7 cellular contexts compared by ENCODE assay signal in genomic region chr1:155411840-155412239, GRCh38.
A peak's percentile ranks its signal among the peaks of the same experiment; 100 is the strongest.
DNase-seq lines count a peak whose midpoint lies in the region; ATAC-seq, FAIRE-seq and TF ChIP-seq lines count a peak whose summit lies in the region.
"Not testable (repeated sequence)": the region's sequence is repeated elsewhere in the genome, so short reads cannot be mapped to it uniquely, and the experiment has no call there.

No MANE protein-coding gene starts in this region.

- not testable (repeated sequence) for H4K91ac ChIP-seq in H1 (replicated peaks; ENCODE audit: insufficient read length, low read length)

- H3K4me2 ChIP-seq in H1 (ENCODE audit: insufficient read depth in 1 of 2, low read depth in 2 of 2, low read length in 2 of 2): not testable (repeated sequence)

- H3K23ac ChIP-seq in H1 (ENCODE audit: insufficient read length): not testable (repeated sequence)

- not testable (repeated sequence) for H2BK120ac ChIP-seq in H1 (replicated peaks; ENCODE audit: low read depth, low read length)

- POLR2A ChIA-PET in HEK293 (lab: Yijun Ruan, JAX); H1 (lab: Charles Lee; ENCODE audit: partially characterized antibody): not testable (repeated sequence)

- H3K4me1 ChIP-seq in HEK293 (ENCODE audit: control insufficient read depth, insufficient read depth, low read length); H1 (replicated peaks in 1 of 4; ENCODE audit: control insufficient read depth in 3 of 4, insufficient read depth in 4 of 4, low read length in 3 of 4): not testable (repeated sequence)

- H2BK5ac ChIP-seq in H1 (ENCODE audit: low read depth, low read length): not testable (repeated sequence)

- not testable (repeated sequence) for H3K14ac ChIP-seq in H1 (ENCODE audit: insufficient read length)

- not testable (repeated sequence) for H3K27me3 ChIP-seq in MG63; H1 (replicated peaks in 1 of 4; ENCODE audit: control insufficient read depth in 3 of 4, extremely low read depth in 1 of 4, insufficient read depth in 3 of 4, low read length in 3 of 4)

- not testable (repeated sequence) for H3K9me3 ChIP-seq in HEK293 (ENCODE audit: control insufficient read depth, insufficient read depth, low read depth, low read length); MG63; T-helper 17 cell (ENCODE audit: control insufficient read depth, low read length, poor library complexity, severe bottlenecking); H1 (ENCODE audit: insufficient read depth in 2 of 2, low read depth in 1 of 2, low read length in 1 of 2)

- not testable (repeated sequence) for TF ChIP-seq RAD21 in H1 (IDR thresholded peaks at IDR 0.05 in 1 of 2, conservative IDR thresholded peaks at IDR 0.05 in 1 of 2; ENCODE audit: low read depth in 2 of 2, low read length in 2 of 2)

- not testable (repeated sequence) for H3K4me3 ChIP-seq in HEK293 (ENCODE audit: low read depth, low read length); MG63; H1 (ENCODE audit: extremely low read depth in 1 of 4, insufficient read depth in 2 of 4, low read depth in 3 of 4, low read length in 4 of 4)

- CTCF ChIA-PET in HEK293 (lab: Yijun Ruan, JAX): interaction anchor here (0.7 kb wide), 1 partner anchor 721 kb away, joined by 3 read pairs; no protein-coding TSS in a partner anchor
- CTCF ChIA-PET in H1 (lab: Charles Lee; ENCODE audit: partially characterized antibody): interaction anchor here (0.7 kb wide), 1 partner anchor 73 kb away, joined by 3 read pairs; no protein-coding TSS in a partner anchor

- H3K36me3 Mint-ChIP-seq in T-helper 17 cell (ENCODE audit: low read depth): not testable (repeated sequence)
- peaks cover 67% of the 10 kb centered on the region for H3K36me3 Mint-ChIP-seq in activated T-cell treated with anti-CD3 and anti-CD28 coated beads, Interleukin-2, amount 50 U/mL, for 24 hours (ENCODE audit: low read depth)

- not testable (repeated sequence) for H3K4me1 Mint-ChIP-seq in T-helper 17 cell; activated T-cell treated with anti-CD3 and anti-CD28 coated beads, Interleukin-2, amount 50 U/mL, for 24 hours (ENCODE audit: low read depth)

- not testable (repeated sequence) for H3K9ac ChIP-seq in H1 (replicated peaks in 1 of 4; ENCODE audit: extremely low read depth in 1 of 4, low read depth in 3 of 4, low read length in 3 of 4)

- not testable (repeated sequence) for H3K18ac ChIP-seq in H1 (ENCODE audit: extremely low read depth, low read length)

- not testable (repeated sequence) for H3K9me3 Mint-ChIP-seq in activated T-cell treated with anti-CD3 and anti-CD28 coated beads, Interleukin-2, amount 50 U/mL, for 24 hours

- not testable (repeated sequence) for H3K79me2 ChIP-seq in H1 (ENCODE audit: control insufficient read depth in 1 of 2, insufficient read depth in 2 of 2, low read length in 2 of 2)

- TF ChIP-seq EP300 in H1 (IDR thresholded peaks at IDR 0.05; ENCODE audit: borderline replicate concordance in 1 of 2, low read depth in 2 of 2, low read length in 2 of 2): not testable (repeated sequence)

- not testable (repeated sequence) for FAIRE-seq in H1 (lab: Jason Lieb, UNC)

- not testable (repeated sequence) for H3K23me2 ChIP-seq in H1 (ENCODE audit: low read depth, low read length)

- ATAC-seq in T-helper 17 cell: not testable (repeated sequence)

- not testable (repeated sequence) for H4K8ac ChIP-seq in H1 (ENCODE audit: extremely low read depth, insufficient read depth, low read length)

- intact Hi-C loops in posterior vena cava (cut with DNase I): not testable (repeated sequence)

- H4K5ac ChIP-seq in H1 (ENCODE audit: insufficient read length, low read depth, low read length): not testable (repeated sequence)

- peak overlapping the region; percentile 56 for H3K27ac Mint-ChIP-seq in T-helper 17 cell
- peak overlapping the region; percentile 50 for H3K27ac Mint-ChIP-seq in activated T-cell treated with anti-CD3 and anti-CD28 coated beads, Interleukin-2, amount 50 U/mL, for 24 hours

- not testable (repeated sequence) for H2BK15ac ChIP-seq in H1 (ENCODE audit: low read length)

- H3K36me3 ChIP-seq in HEK293 (ENCODE audit: control insufficient read depth in 2 of 2, insufficient read depth in 1 of 2, low read length in 2 of 2) (peaks cover 24 to 27% of the 10 kb centered on the region in 2 experiments; a peak in 2 of 3 replicates), MG63 (peaks cover 25% of the 10 kb centered on the region)
- not testable (repeated sequence) for H3K36me3 ChIP-seq in H1 (ENCODE audit: control insufficient read depth in 2 of 4, insufficient read depth in 4 of 4, low read length in 3 of 4)

- TF ChIP-seq CTCF in HEK293 (tag by site-specific recombination; IDR thresholded peaks at IDR 0.05); H1 (IDR thresholded peaks at IDR 0.05; ENCODE audit: control extremely low read depth in 1 of 3, insufficient read depth in 1 of 3, low read depth in 1 of 3, low read length in 3 of 3): not testable (repeated sequence)

- H4K20me1 ChIP-seq in H1 (replicated peaks in 1 of 2; ENCODE audit: control insufficient read depth in 1 of 2, insufficient read depth in 2 of 2, low read length in 2 of 2): not testable (repeated sequence)

- H2AFZ ChIP-seq in H1 (ENCODE audit: low read length): not testable (repeated sequence)

- H3K4ac ChIP-seq in H1 (replicated peaks; ENCODE audit: insufficient read length, low read depth, low read length): not testable (repeated sequence)

- not testable (repeated sequence) for H2AK5ac ChIP-seq in H1 (ENCODE audit: low read depth, low read length)

- H3K79me1 ChIP-seq in H1 (ENCODE audit: low read depth, low read length): not testable (repeated sequence)

- TF ChIP-seq POLR2A in H1 (IDR thresholded peaks at IDR 0.05; ENCODE audit: control extremely low read depth in 1 of 2, low read depth in 2 of 2, low read length in 2 of 2): not testable (repeated sequence)

- not testable (repeated sequence) for H3K4me3 Mint-ChIP-seq in T-helper 17 cell; activated T-cell treated with anti-CD3 and anti-CD28 coated beads, Interleukin-2, amount 50 U/mL, for 24 hours

- H2BK20ac ChIP-seq in H1 (ENCODE audit: low read length): not testable (repeated sequence)

- peak; percentile 8 for DNase-seq in MG63
- not testable (repeated sequence) for DNase-seq in T-helper 17 cell; activated T-cell treated with anti-CD3 and anti-CD28 coated beads, Interleukin-2, amount 50 U/mL, for 24 hours
- DNase-seq in H1 (ENCODE audit: low read depth in 1 of 2, low spot score in 2 of 2): peak in 1 of 2 experiments; percentile 23
- peak; percentile 9 for DNase-seq in iris pigment epithelial cell (ENCODE audit: low read depth)
- peak; percentile 38 for DNase-seq in posterior vena cava (ENCODE audit: low spot score)

- H3K27me3 Mint-ChIP-seq in T-helper 17 cell; activated T-cell treated with anti-CD3 and anti-CD28 coated beads, Interleukin-2, amount 50 U/mL, for 24 hours: not testable (repeated sequence)

- H3K27ac ChIP-seq in HEK293 (ENCODE audit: extremely low read depth, low read depth, low read length); H1 (ENCODE audit: low read depth, low read length): not testable (repeated sequence)

- not testable (repeated sequence) for H2BK12ac ChIP-seq in H1 (ENCODE audit: low read depth, low read length)

- 89% methylated on average over 7 of the region's 9 CpGs; no CpG with 5 or more reads in 1 of the 2 experiments for WGBS in H1 (ENCODE audit: extremely low coverage in 1 of 2, insufficient coverage in 1 of 2, insufficient read length in 1 of 2, insufficient replicate concordance in 2 of 2, low coverage in 1 of 2, low lambda C conversion rate in 2 of 2, missing lambda C conversion rate in 1 of 2), 2 experiments

- H3K56ac ChIP-seq in H1 (replicated peaks; ENCODE audit: insufficient read length, low read depth, low read length): not testable (repeated sequence)

TF ChIP-seq in HEK293, 187 proteins besides CTCF, POLR2A, EP300 and RAD21:
- 0 out of 2 replicates have a peak, but pooled peaks have one; percentile 37 for TF ChIP-seq ZFHX2 (tag by site-specific recombination; conservative IDR thresholded peaks at IDR 0.05)

TF ChIP-seq in H1, 55 proteins besides CTCF, POLR2A, EP300 and RAD21:
- TF ChIP-seq CEBPB (IDR thresholded peaks at IDR 0.05; ENCODE audit: low read depth, low read length): 0 out of 2 replicates have a peak, but pooled peaks have one; percentile 1
